ENCODE assay signal across 10 cellular contexts in the genomic region with DNA sequence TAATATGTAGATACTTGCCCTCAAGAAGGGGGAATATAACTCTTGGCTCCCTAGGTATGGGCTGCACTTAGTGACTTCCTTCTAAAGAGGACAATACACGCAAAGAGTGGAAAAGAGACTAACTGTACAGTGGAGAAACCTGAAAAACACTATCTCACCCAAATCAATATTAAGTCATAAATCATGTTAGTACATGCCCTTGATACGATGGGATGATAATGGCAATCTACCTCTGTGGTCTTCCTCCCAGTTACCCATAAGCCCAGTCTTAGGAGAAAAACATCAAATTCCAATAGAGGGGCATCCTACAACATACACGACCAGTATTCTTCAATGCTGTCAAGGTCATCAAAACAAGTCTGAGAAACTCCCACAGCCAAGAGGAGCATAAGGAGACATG. TPM values are rescaled to one million over a fixed set of nuclear protein-coding genes. Genes with fewer than 3 reads are reported as not detected.
DNase-seq lines count a peak whose midpoint lies in the region; ATAC-seq, FAIRE-seq and TF ChIP-seq lines count a peak whose summit lies in the region.
"Had no signal": no experiment of that assay in that cellular context is flagged by ENCODE, and none has a peak within 500 bp of the region (broad histone marks: within the 10 kb centered on the region; RNA-seq: fewer than 3 reads in every experiment).

No MANE protein-coding gene starts in this region.

- peaks cover 49% of the 10 kb centered on the region for H3K79me2 ChIP-seq in OCI-LY1 (ENCODE audit: insufficient read depth, low read length)

- H3K36me3 ChIP-seq in Caco-2 (ENCODE audit: control insufficient read depth, insufficient read depth, low read length) (no peaks in the 10 kb centered on the region), OCI-LY1 (ENCODE audit: insufficient read depth, low read length) (peaks cover 11% of the 10 kb centered on the region; the same call in 1 of the 2 replicates), endodermal cell (ENCODE audit: control insufficient read depth, insufficient read depth, low read length) (peaks cover 6% of the 10 kb centered on the region), pancreas (no peaks in the 10 kb centered on the region), H7 (replicated peaks; ENCODE audit: control insufficient read depth, insufficient read depth, low read length) (no peaks in the 10 kb centered on the region; the same call in 1 of the 2 replicates)

- H3K4me1 Mint-ChIP-seq in Caco-2 (ENCODE audit: low read depth, unreplicated experiment) (peaks cover 35% of the 10 kb centered on the region), endodermal cell (peaks cover 52% of the 10 kb centered on the region)

- no peaks in the 10 kb centered on the region for H3K9me3 ChIP-seq in Caco-2
- H3K9me3 ChIP-seq in OCI-LY1 (ENCODE audit: low read length): no peaks in the 10 kb centered on the region
- H3K9me3 ChIP-seq in endodermal cell (ENCODE audit: control insufficient read depth, low read length): no peaks in the 10 kb centered on the region
- H3K9me3 ChIP-seq in pancreas: no peaks in the 10 kb centered on the region

- H3K27me3 Mint-ChIP-seq in Caco-2 (ENCODE audit: insufficient read depth, unreplicated experiment): no peaks in the 10 kb centered on the region
- H3K27me3 Mint-ChIP-seq in endodermal cell (ENCODE audit: insufficient read depth): peaks cover 5% of the 10 kb centered on the region

- no peaks in the 10 kb centered on the region for H4K20me1 ChIP-seq in OCI-LY1 (ENCODE audit: insufficient read depth, low read length)

- H2AFZ ChIP-seq in OCI-LY1 (ENCODE audit: low read length): no peak overlapping the region

- no peaks in the 10 kb centered on the region for H3K27me3 ChIP-seq in Caco-2 (replicated peaks; ENCODE audit: control insufficient read depth, insufficient read depth, low read length)
- H3K27me3 ChIP-seq in OCI-LY1 (ENCODE audit: insufficient read depth, low read length): no peaks in the 10 kb centered on the region
- no peaks in the 10 kb centered on the region for H3K27me3 ChIP-seq in endodermal cell (ENCODE audit: control insufficient read depth, insufficient read depth, low read length, poor library complexity, severe bottlenecking)
- no peaks in the 10 kb centered on the region for H3K27me3 ChIP-seq in pancreas
- H3K27me3 ChIP-seq in H7 (ENCODE audit: control insufficient read depth, insufficient read depth, low read length): peaks cover 2% of the 10 kb centered on the region; the same call in 1 of the 2 replicates

- H3K27ac ChIP-seq in OCI-LY1 (ENCODE audit: low read depth, low read length, poor library complexity, severe bottlenecking): peak overlapping the region; percentile 93
- no peak overlapping the region for H3K27ac ChIP-seq in endodermal cell (ENCODE audit: low read depth, low read length)
- peak overlapping the region in 3 of 4 donors; percentile 5 to 99 (median 98) for H3K27ac ChIP-seq in pancreas

- no peaks in the 10 kb centered on the region for H3K9me2 ChIP-seq in OCI-LY1 (ENCODE audit: low read depth, low read length)

- peak overlapping the region; percentile 97 for H3K27ac Mint-ChIP-seq in Caco-2 (ENCODE audit: unreplicated experiment)
- no peak overlapping the region for H3K27ac Mint-ChIP-seq in endodermal cell

- peaks cover 38% of the 10 kb centered on the region for H3K4me1 ChIP-seq in Caco-2
- H3K4me1 ChIP-seq in OCI-LY1 (ENCODE audit: insufficient read depth, low read length, severe bottlenecking): peaks cover 72% of the 10 kb centered on the region
- H3K4me1 ChIP-seq in endodermal cell (ENCODE audit: control insufficient read depth, insufficient read depth, low read length): peaks cover 19% of the 10 kb centered on the region
- peaks cover 15 to 37% (median 30%) of the 10 kb centered on the region in 3 donors for H3K4me1 ChIP-seq in pancreas

- H3F3A ChIP-seq in OCI-LY1 (ENCODE audit: insufficient read depth, low read length): no peaks in the 10 kb centered on the region

- BruUV-seq in Caco-2 (replicated peaks; lab: Mats Ljungman, UMichigan): no TSS peak

- H3K9me3 Mint-ChIP-seq in Caco-2 (ENCODE audit: unreplicated experiment): no peaks in the 10 kb centered on the region
- no peaks in the 10 kb centered on the region for H3K9me3 Mint-ChIP-seq in endodermal cell

- H3K9ac ChIP-seq in OCI-LY1 (ENCODE audit: low read length) (peak overlapping the region; percentile 95), endodermal cell (ENCODE audit: extremely low read depth, low read length, poor library complexity, severe bottlenecking) (peak overlapping the region; percentile 88)

- H3K4me3 ChIP-seq in Caco-2 (ENCODE audit: low read depth, low read length) (peak overlapping the region; percentile 80), OCI-LY1 (ENCODE audit: low read depth, low read length, poor library complexity, severe bottlenecking) (peak overlapping the region; percentile 88), endodermal cell (ENCODE audit: low read length) (peak overlapping the region; percentile 93), pancreas (peak overlapping the region in 2 of 4 donors; percentile 78 to 95), H7 (ENCODE audit: insufficient read depth, low read depth, low read length) (no peak overlapping the region)

- whole genome bisulfite sequencing in endodermal cell (ENCODE audit: insufficient coverage in 1 of 2, insufficient read length in 1 of 2), 2 experiments: 85% methylated on average over 3 of the region's 3 CpGs; no CpG with 5 or more reads in 1 of the 2 experiments
- 8 to 11% methylated on average over 3 of the region's 3 CpGs for WGBS in pancreas, 2 donors

- intact Hi-C loops in Caco-2 (cut with micrococcal nuclease; ENCODE audit: unreplicated experiment): loop anchor here (5.0 kb wide), 2 partner anchors 115 to 505 kb away; a partner anchor contains a TSS
- intact Hi-C loops in pancreas (cut with DNase I): no loop called here
- intact Hi-C loops in posterior vena cava (cut with DNase I): no loop called here

- POLR2A ChIA-PET in Caco-2 (lab: Charles Lee): interaction anchor here (1.4 kb wide), 1 partner anchor 114 kb away, joined by 10 read pairs; a partner anchor contains a TSS

- FAIRE-seq in pancreas (lab: Jason Lieb, UNC): no peak
- FAIRE-seq: colon had no signal

- CTCF ChIA-PET in Caco-2 (lab: Charles Lee): no interaction called here

- ATAC-seq in pancreas: no peak

- DNase-seq in Caco-2: no peak
- no peak for DNase-seq in endodermal cell
- DNase-seq in pancreas: no peak
- DNase-seq in H7: no peak
- DNase-seq in posterior vena cava (ENCODE audit: low spot score): no peak
- no peak for DNase-seq in NCI-H69 (lab: John Stamatoyannopoulos, UW)
- DNase-seq in NCI-H1694 treated with DMSO at 0.1 percent for 48 hours (lab: John Stamatoyannopoulos, UW): no peak

- H3K36me3 Mint-ChIP-seq in Caco-2 (ENCODE audit: insufficient read depth, unreplicated experiment) (peaks cover 36% of the 10 kb centered on the region), endodermal cell (ENCODE audit: low read depth) (peaks cover 15% of the 10 kb centered on the region)

- H3K4me3 Mint-ChIP-seq in Caco-2 (ENCODE audit: unreplicated experiment): peak overlapping the region; percentile 93
- peak overlapping the region; percentile 89 for H3K4me3 Mint-ChIP-seq in endodermal cell

- TF ChIP-seq CTCF in Caco-2 (IDR thresholded peaks at IDR 0.05; ENCODE audit: insufficient read depth in 1 of 2, low read depth in 1 of 2, low read length in 1 of 2, severe bottlenecking in 1 of 2, unreplicated experiment in 1 of 2): no peak
- TF ChIP-seq CTCF in OCI-LY1 (IDR thresholded peaks at IDR 0.05; ENCODE audit: low read length): no peak
- no peak for TF ChIP-seq CTCF in endodermal cell (conservative IDR thresholded peaks at IDR 0.05)
- TF ChIP-seq CTCF in pancreas (IDR thresholded peaks at IDR 0.05): no peak

- H3K4me2 ChIP-seq in OCI-LY1 (ENCODE audit: low read length): peak overlapping the region; percentile 97

RNA-seq across cellular contexts. Expression of a gene that starts 1.3 kb away (rescaled TPM):
- total RNA-seq in Caco-2 (2022): 48.1 and 49.0 TPM in 2 replicates
- 10 to 100 TPM; 29.3 to 35.3 TPM for total RNA-seq in endodermal cell
- 22.2 TPM for polyA plus RNA-seq in endodermal cell (2013, experiment 1 of 2)
- 21.4 TPM for polyA plus RNA-seq in endodermal cell (2013, experiment 2 of 2)
- total RNA-seq in pancreas: 10 to 100 TPM; 12.1 to 25.3 (median 18.7) TPM
- 10 to 100 TPM; 24.6 to 25.8 TPM for polyA plus RNA-seq in pancreas
- total RNA-seq in H7 (2014; rRNA removed; shearing (Covaris generic)): 22.8 and 28.3 TPM in 2 replicates
- total RNA-seq in posterior vena cava: 10 to 100 TPM; 36.0 to 37.0 TPM

RNA-seq across cellular contexts. Expression of a gene that starts 48.6 kb away (rescaled TPM):
- 5.2 and 6.9 TPM in 2 replicates for total RNA-seq in Caco-2 (2022)
- not detected for total RNA-seq in endodermal cell
- polyA plus RNA-seq in endodermal cell (2013, experiment 1 of 2): not detected
- not detected for polyA plus RNA-seq in endodermal cell (2013, experiment 2 of 2)
- under 1 TPM in 4 of 6 donors, not detected in 2; 0.12 to 0.35 (median 0.20) TPM for total RNA-seq in pancreas
- polyA plus RNA-seq in pancreas: under 1 TPM in 1 of 2 donors, not detected in 1; 0.16 TPM
- 0.55 TPM in 1 of 2 replicates, not detected in the other for total RNA-seq in H7 (2014; rRNA removed; shearing (Covaris generic))
- not detected for total RNA-seq in posterior vena cava
- total RNA-seq: NCI-H460 had no signal

RNA-seq across cellular contexts. Expression of a gene that starts 50.9 kb away (rescaled TPM):
- total RNA-seq in Caco-2 (2022) (0.95 and 1.4 TPM in 2 replicates), endodermal cell (not detected), pancreas (under 1 TPM in 1 of 6 donors, not detected in 5; 0.03 TPM), posterior vena cava (not detected)
- polyA plus RNA-seq in endodermal cell (2013, experiment 1 of 2): not detected
- polyA plus RNA-seq in endodermal cell (2013, experiment 2 of 2): not detected
- polyA plus RNA-seq in pancreas: under 1 TPM in 1 of 2 donors, not detected in 1; 0.02 TPM
- total RNA-seq in H7 (2014; rRNA removed; shearing (Covaris generic)): not detected in 2 replicates
- total RNA-seq: NCI-H460 had no signal
